In genomic region chr16:47944589-47944988, GRCh38 we compare ENCODE assay signal across 27 cellular contexts.
"Had no signal": no experiment of that assay in that cellular context is flagged by ENCODE, and none has a peak within 500 bp of the region (broad histone marks: within the 10 kb centered on the region; RNA-seq: fewer than 3 reads in every experiment).

No MANE protein-coding gene starts in this region.

- H3K27me3 Mint-ChIP-seq: dendritic cell treated with granulocyte-macrophage colony-stimulating factor and Interleukin-4, amounts not matched to agents 40 ng/mL and 50 ng/mL, for 4 days had no signal

- H3K9me3 Mint-ChIP-seq: dendritic cell treated with granulocyte-macrophage colony-stimulating factor and Interleukin-4, amounts not matched to agents 40 ng/mL and 50 ng/mL, for 4 days; effector memory CD8-positive, alpha-beta T cell had no signal

- H3K36me3 Mint-ChIP-seq: naive B cell had no signal

- H3K27me3 ChIP-seq: colonic mucosa, esophagus squamous epithelium, gastrocnemius medialis, left lung had no signal

- H3K4me3 Mint-ChIP-seq: dendritic cell treated with granulocyte-macrophage colony-stimulating factor and Interleukin-4, amounts not matched to agents 40 ng/mL and 50 ng/mL, for 4 days; effector memory CD8-positive, alpha-beta T cell; endodermal cell; naive B cell had no signal

- H3K4me3 ChIP-seq: colonic mucosa, esophagus squamous epithelium, gastrocnemius medialis, heart right ventricle, left lung, lower lobe of right lung, mucosa of descending colon had no signal

- H3K9me3 ChIP-seq: colonic mucosa, esophagus squamous epithelium, gastrocnemius medialis, heart right ventricle, left lung, lower lobe of right lung, mucosa of descending colon had no signal

- DNase-seq: colonic mucosa; cortex of kidney; effector CD8-positive, alpha-beta T cell; effector memory CD8-positive, alpha-beta T cell; endodermal cell; erythroblast; esophagus squamous epithelium; foreskin fibroblast; foreskin melanocyte; gastrocnemius medialis; glutamatergic neuron; heart right ventricle; hippocampal formation; left cardiac atrium; left lung; left ventricle myocardium superior; lower lobe of right lung; mesenchymal stem cell; midbrain; mucosa of descending colon; naive B cell had no signal

- H3K27ac Mint-ChIP-seq: dendritic cell treated with granulocyte-macrophage colony-stimulating factor and Interleukin-4, amounts not matched to agents 40 ng/mL and 50 ng/mL, for 4 days; effector memory CD8-positive, alpha-beta T cell; endodermal cell; naive B cell had no signal

- H3K4me1 Mint-ChIP-seq: naive B cell had no signal

- H3K36me3 ChIP-seq: colonic mucosa, esophagus squamous epithelium, gastrocnemius medialis, heart right ventricle, left lung, lower lobe of right lung had no signal

- H3K4me1 ChIP-seq: colonic mucosa, esophagus squamous epithelium, gastrocnemius medialis, heart right ventricle, left lung, lower lobe of right lung had no signal

- FAIRE-seq: endometrium, islet of Langerhans, keratinocyte had no signal

- H3K27ac ChIP-seq: colonic mucosa, epithelial cell of prostate, esophagus squamous epithelium, gastrocnemius medialis, heart right ventricle, left lung, lower lobe of right lung had no signal

- ATAC-seq: effector memory CD8-positive, alpha-beta T cell; esophagus mucosa; gastrocnemius medialis; heart right ventricle; left cardiac atrium; left lung; left ventricle myocardium superior; lower lobe of right lung; mucosa of descending colon had no signal
